ENCODE assay signal across 9 cellular contexts in the genomic region with DNA sequence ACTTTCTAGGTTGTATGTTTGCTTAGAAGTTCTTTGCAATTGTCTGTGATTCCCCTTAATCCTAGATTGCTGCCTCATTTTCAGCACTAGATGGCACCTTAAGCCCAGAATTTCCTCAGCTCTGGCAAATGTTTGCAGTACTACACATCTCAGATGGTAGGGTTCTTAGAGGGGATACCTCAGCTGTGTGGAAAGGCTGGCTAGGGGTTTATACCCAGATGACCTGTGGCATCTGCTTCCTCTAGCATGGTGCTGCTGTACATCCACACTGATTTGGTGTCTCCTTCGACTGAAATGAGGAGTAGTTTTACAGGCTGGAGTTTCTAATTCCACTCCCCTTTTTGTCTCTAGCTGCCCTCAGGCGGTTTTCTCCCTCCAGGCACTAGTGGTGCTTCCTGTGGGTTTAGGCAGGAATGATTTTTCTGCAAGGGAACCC. TPM values are rescaled to one million over a fixed set of nuclear protein-coding genes. Genes with fewer than 3 reads are reported as not detected.
A peak's percentile ranks its signal among the peaks of the same experiment; 100 is the strongest.
DNase-seq lines count a peak whose midpoint lies in the region; ATAC-seq and TF ChIP-seq lines count a peak whose summit lies in the region.
"Had no signal": no experiment of that assay in that cellular context is flagged by ENCODE, and none has a peak within 500 bp of the region (broad histone marks: within the 10 kb centered on the region; RNA-seq: fewer than 3 reads in every experiment).

No MANE protein-coding gene starts in this region.

- no peak overlapping the region for H3K27ac ChIP-seq in Panc1 (ENCODE audit: low read length)
- H3K27ac ChIP-seq: thoracic aorta had no signal

- no peak overlapping the region for H3K4me3 ChIP-seq in AG09309 (ENCODE audit: control insufficient read depth, low read depth, low read length)
- no peak overlapping the region for H3K4me3 ChIP-seq in Panc1 (ENCODE audit: low read depth in 2 of 2, low read length in 2 of 2)
- H3K4me3 ChIP-seq: thoracic aorta had no signal

- intact Hi-C loops in Panc1 (cut with micrococcal nuclease; ENCODE audit: unreplicated experiment): loop anchor here (2.0 kb wide), 1 partner anchor 246 kb away; no protein-coding TSS in a partner anchor

- H3K36me3 ChIP-seq in Panc1 (ENCODE audit: control insufficient read depth, insufficient read depth, low read length): no peaks in the 10 kb centered on the region
- H3K36me3 ChIP-seq: thoracic aorta had no signal

- no TSS peak for BruUV-seq in Panc1 (replicated peaks; lab: Mats Ljungman, UMichigan)

- H3K4me1 ChIP-seq in Panc1 (ENCODE audit: control insufficient read depth, insufficient read depth, low read length): no peaks in the 10 kb centered on the region

- H3K9me3 ChIP-seq in Panc1 (ENCODE audit: control insufficient read depth, insufficient read depth, low read depth, low read length): no peaks in the 10 kb centered on the region

- TF ChIP-seq CTCF in AG09309 (IDR thresholded peaks at IDR 0.05; ENCODE audit: control insufficient read depth, insufficient read depth, low read depth, low read length, missing control alignments) (peak; percentile 57), Panc1 (IDR thresholded peaks at IDR 0.05) (peak; percentile 62)

- ATAC-seq in GM18907 (IDR thresholded peaks at IDR 0.05; ENCODE audit: unreplicated experiment) (peak; percentile 85), Panc1 (peak; percentile 83), GM18873 (IDR thresholded peaks at IDR 0.05; ENCODE audit: low FRiP score, unreplicated experiment) (no peak)

- DNase-seq in AG09309 (ENCODE audit: low read depth) (peak; percentile 8), HS-27A (ENCODE audit: low read depth) (peak; percentile 43), Panc1 (ENCODE audit: low read depth, low spot score) (peak; percentile 50), foreskin melanocyte (peak; percentile 71), DMS79 (lab: John Stamatoyannopoulos, UW) (no peak)
- DNase-seq in activated effector memory CD4-positive, alpha-beta T cell treated with anti-CD3 and anti-CD28 coated beads, Interleukin-2, amount 50 U/mL, for 16 hours: no peak

- in situ Hi-C loops in Panc1 (cut with HindIII; ENCODE audit: low pct_unique_long_range_greater_than_20kb, low sequenced_read_pairs): no loop called here

- POLR2A ChIA-PET in Panc1 (lab: Charles Lee): interaction anchor here (0.9 kb wide), 1 partner anchor 73 kb away, joined by 3 read pairs; no protein-coding TSS in a partner anchor

- CTCF ChIA-PET in Panc1 (lab: Charles Lee): no interaction called here

- H3K27me3 ChIP-seq in Panc1 (ENCODE audit: control insufficient read depth, insufficient read depth, low read length): peaks cover 9% of the 10 kb centered on the region

RNA-seq across cellular contexts. Expression of a gene that starts 23.5 kb away (rescaled TPM):
- not detected for total RNA-seq in Panc1 (2021; ENCODE audit: unreplicated experiment)
- not detected for polyA plus RNA-seq in Panc1 (2012; ENCODE audit: insufficient read length)
- total RNA-seq: thoracic aorta had no signal

Comparison
In these comparisons a context has a peak if more than half of its experiments do, and no peak if none do; other contexts are left out.
1. DNase-seq: peak in AG09309 (single experiment), HS-27A (single experiment), Panc1 (single experiment) and foreskin melanocyte (single experiment); none in activated effector memory CD4-positive, alpha-beta T cell treated with anti-CD3 and anti-CD28 coated beads, Interleukin-2, amount 50 U/mL, for 16 hours (single experiment) and DMS79 (single experiment).